8 cellular contexts compared by ENCODE assay signal in genomic region chr9:35812025-35812602, GRCh38. TPM values are rescaled to one million over a fixed set of nuclear protein-coding genes. Genes with fewer than 3 reads are reported as not detected.
DNase-seq lines count a peak whose midpoint lies in the region; ATAC-seq and TF ChIP-seq lines count a peak whose summit lies in the region.

Gene SPAG8 (minus strand): TSS chr9:35812262. CDS start chr9:35812147, 115 bp downstream.

- no peaks in the 10 kb centered on the region for H3K9me3 Mint-ChIP-seq in activated CD8-positive, alpha-beta T cell treated with anti-CD3 and anti-CD28 coated beads for 36 hours

- H3K36me3 Mint-ChIP-seq in activated CD8-positive, alpha-beta T cell treated with anti-CD3 and anti-CD28 coated beads for 36 hours (ENCODE audit: low read depth) = peaks cover 6% of the 10 kb centered on the region

- DNase-seq in NCI-H748 (lab: John Stamatoyannopoulos, UW; ENCODE audit: unreplicated experiment) (peak; percentile 99), lung (ENCODE audit: low spot score) (peak; percentile 95)
- DNase-seq in activated CD8-positive, alpha-beta T cell treated with anti-CD3 and anti-CD28 coated beads for 36 hours = peak; percentile 97
- DNase-seq in effector CD4-positive, alpha-beta T cell = peak; percentile 95
- DNase-seq in stimulated activated CD4-positive, alpha-beta T cell treated with anti-CD3 and anti-CD28 coated beads, TNF-alpha, amount 100 ng/mL, for 24 hours (ENCODE audit: low read depth in 3 of 3) = peak; percentile 83 to 93 (median 91)

- ATAC-seq in GM19395 (IDR thresholded peaks at IDR 0.05; ENCODE audit: unreplicated experiment) = peak; percentile 51
- ATAC-seq in HG03558 (IDR thresholded peaks at IDR 0.05; ENCODE audit: extremely low read depth, unreplicated experiment) = peak; percentile 50
- ATAC-seq in activated CD8-positive, alpha-beta T cell treated with anti-CD3 and anti-CD28 coated beads for 36 hours = peak; percentile 67
- ATAC-seq in lung (ENCODE audit: insufficient read depth, low FRiP score) = peak; percentile 63

- H3K9me3 ChIP-seq in lung (ENCODE audit: control insufficient read depth in 2 of 2, insufficient read depth in 1 of 2, low read length in 1 of 2) = no peaks in the 10 kb centered on the region

- H3K4me3 Mint-ChIP-seq in activated CD8-positive, alpha-beta T cell treated with anti-CD3 and anti-CD28 coated beads for 36 hours = peak within 1 kb of the TSS; percentile 92

- CTCF ChIA-PET in activated CD8-positive, alpha-beta T cell treated with anti-CD3 and anti-CD28 coated beads for 36 hours (lab: Charles Lee) = interaction anchor here (0.8 to 4.4 kb wide), 16 partner anchors 9 to 377 kb away, joined by 3 to 22 read pairs (median 4); partner anchors contain the start of genes CCDC107, GBA2, RGP1 and RMRP

- intact Hi-C loops in activated CD8-positive, alpha-beta T cell treated with anti-CD3 and anti-CD28 coated beads for 36 hours (cut with micrococcal nuclease) = loop anchor here (10.0 kb wide), 1 partner anchor 157 kb away; the partner anchor contains the start of genes CCDC107, RMRP and SIT1

- H3K4me1 ChIP-seq in lung (ENCODE audit: control insufficient read depth in 2 of 2, insufficient read depth in 2 of 2, low read length in 2 of 2) = peaks cover 9 to 16% of the 10 kb centered on the region in 2 donors

- H3K36me3 ChIP-seq in lung (ENCODE audit: control insufficient read depth in 2 of 2, insufficient read depth in 2 of 2, low read length in 2 of 2) = peaks cover 0 to 12% of the 10 kb centered on the region in 2 donors

- 1% methylated on average over 28 of the region's 28 CpGs for WGBS in lung, 2 donors

- TF ChIP-seq CTCF in C4-2B (conservative IDR thresholded peaks at IDR 0.05) (no peak), lung (IDR thresholded peaks at IDR 0.05; ENCODE audit: control extremely low read depth, extremely low read depth) (no peak)
- TF ChIP-seq CTCF in activated CD8-positive, alpha-beta T cell treated with anti-CD3 and anti-CD28 coated beads for 36 hours (IDR thresholded peaks at IDR 0.05) = no peak

- no peaks in the 10 kb centered on the region for H3K27me3 ChIP-seq in lung (ENCODE audit: control insufficient read depth, insufficient read depth)

- peak within 1 kb of the TSS; percentile 54 for H3K4me3 ChIP-seq in lung

- no peaks in the 10 kb centered on the region for H3K27me3 Mint-ChIP-seq in activated CD8-positive, alpha-beta T cell treated with anti-CD3 and anti-CD28 coated beads for 36 hours

- peak within 1 kb of the TSS; percentile 91 for H3K27ac Mint-ChIP-seq in activated CD8-positive, alpha-beta T cell treated with anti-CD3 and anti-CD28 coated beads for 36 hours

- H3K27ac ChIP-seq in C4-2B (peak within 1 kb of the TSS; percentile 10), lung (ENCODE audit: low read depth in 1 of 2, low read length in 1 of 2) (peak within 1 kb of the TSS; percentile 65 to 88)

- POLR2A ChIA-PET in activated CD8-positive, alpha-beta T cell treated with anti-CD3 and anti-CD28 coated beads for 36 hours (lab: Charles Lee) = interaction anchor here (0.7 to 2.4 kb wide), 8 partner anchors 10 to 208 kb away, joined by 3 to 6 read pairs (median 3); partner anchors contain the start of genes CCDC107, FAM221B, RMRP and TMEM8B

- peaks cover 37% of the 10 kb centered on the region for H3K4me1 Mint-ChIP-seq in activated CD8-positive, alpha-beta T cell treated with anti-CD3 and anti-CD28 coated beads for 36 hours (ENCODE audit: low read depth)

RNA-seq across cellular contexts. Expression of gene SPAG8, which starts in this region (rescaled TPM):
- 1 to 10 TPM in 1 of 2 experiments, under 1 TPM in 1; 0.63 to 1.1 TPM for total RNA-seq in activated CD8-positive, alpha-beta T cell treated with anti-CD3 and anti-CD28 coated beads for 36 hours
- total RNA-seq in lung = 10 to 100 TPM; 11.1 to 20.6 TPM
- 1 to 10 TPM; 5.8 to 6.9 TPM for polyA plus RNA-seq in lung

Comparison
In these comparisons a context has a peak if more than half of its experiments do, and no peak if none do; other contexts are left out.
1. Peak in every context shown above with its lines: DNase-seq, ATAC-seq, H3K4me3 ChIP-seq and H3K27ac ChIP-seq.
2. RNA of gene SPAG8 (total RNA-seq): 11.1 to 20.6 TPM in lung; 0.63 to 1.1 TPM in activated CD8-positive, alpha-beta T cell treated with anti-CD3 and anti-CD28 coated beads for 36 hours; every median in the first group is over 4 times any median in the second.